In genomic region chr2:215736653-215737290, GRCh38 we compare ENCODE assay signal across 11 cellular contexts.
DNase-seq lines count a peak whose midpoint lies in the region; ATAC-seq, FAIRE-seq and TF ChIP-seq lines count a peak whose summit lies in the region.
"Had no signal": no experiment of that assay in that cellular context is flagged by ENCODE, and none has a peak within 500 bp of the region (broad histone marks: within the 10 kb centered on the region; RNA-seq: fewer than 3 reads in every experiment).

No MANE protein-coding gene starts in this region.

- H3K27me3 ChIP-seq in Caco-2 (replicated peaks; ENCODE audit: control insufficient read depth, insufficient read depth, low read length), result no peaks in the 10 kb centered on the region
- H3K27me3 ChIP-seq in Karpas-422 (ENCODE audit: low read length), result no peaks in the 10 kb centered on the region; the same call in 1 of the 2 replicates
- H3K27me3 ChIP-seq in HepG2 (ENCODE audit: control insufficient read depth in 1 of 2, insufficient read depth in 2 of 2, low read length in 2 of 2), result no peaks in the 10 kb centered on the region
- H3K27me3 ChIP-seq in dorsolateral prefrontal cortex, result no peaks in the 10 kb centered on the region

- no peak overlapping the region for H3K9ac ChIP-seq in Karpas-422 (ENCODE audit: low read length)
- H3K9ac ChIP-seq in HepG2 (ENCODE audit: insufficient read depth, low read depth, low read length), result no peak overlapping the region

- no peaks in the 10 kb centered on the region for H3K36me3 Mint-ChIP-seq in Caco-2 (ENCODE audit: insufficient read depth, unreplicated experiment)
- H3K36me3 Mint-ChIP-seq in activated T-helper 2 cell treated with anti-CD3 and anti-CD28 coated beads, Interferon-gamma antibody, Interleukin-2, Interleukin-4, amounts not matched to agents 10 μg/mL and 5 μg/mL and 100 μg/mL, durations not matched to agents 14 hours and 24 hours and 36 hours (ENCODE audit: low read depth), result no peaks in the 10 kb centered on the region

- no peak overlapping the region for H3K27ac Mint-ChIP-seq in Caco-2 (ENCODE audit: unreplicated experiment)
- H3K27ac Mint-ChIP-seq in activated T-helper 2 cell treated with anti-CD3 and anti-CD28 coated beads, Interferon-gamma antibody, Interleukin-2, Interleukin-4, amounts not matched to agents 10 μg/mL and 5 μg/mL and 100 μg/mL, durations not matched to agents 14 hours and 24 hours and 36 hours, result no peak overlapping the region

- TF ChIP-seq EP300 in HepG2 (IDR thresholded peaks at IDR 0.05; ENCODE audit: low read depth in 2 of 2, low read length in 2 of 2), result no peak
- TF ChIP-seq EP300 in HepG2 (CRISPR knock-in tag; IDR thresholded peaks at IDR 0.05; ENCODE audit: borderline replicate concordance), result no peak

- in situ Hi-C loops in HepG2 (cut with HindIII; ENCODE audit: extremely low pct_ligation_motif_present, low pct_unique_long_range_greater_than_20kb), result no loop called here

- H3K4me3 Mint-ChIP-seq in Caco-2 (ENCODE audit: unreplicated experiment), result no peak overlapping the region
- H3K4me3 Mint-ChIP-seq in activated T-helper 2 cell treated with anti-CD3 and anti-CD28 coated beads, Interferon-gamma antibody, Interleukin-2, Interleukin-4, amounts not matched to agents 10 μg/mL and 5 μg/mL and 100 μg/mL, durations not matched to agents 14 hours and 24 hours and 36 hours (ENCODE audit: low read depth), result no peak overlapping the region

- H3K4me1 Mint-ChIP-seq in Caco-2 (ENCODE audit: low read depth, unreplicated experiment), result peaks cover 7% of the 10 kb centered on the region
- H3K4me1 Mint-ChIP-seq in activated T-helper 2 cell treated with anti-CD3 and anti-CD28 coated beads, Interferon-gamma antibody, Interleukin-2, Interleukin-4, amounts not matched to agents 10 μg/mL and 5 μg/mL and 100 μg/mL, durations not matched to agents 14 hours and 24 hours and 36 hours (ENCODE audit: low read depth), result peaks cover 2% of the 10 kb centered on the region

- TF ChIP-seq CTCF in Caco-2 (IDR thresholded peaks at IDR 0.05; ENCODE audit: insufficient read depth in 1 of 2, low read depth in 1 of 2, low read length in 1 of 2, severe bottlenecking in 1 of 2, unreplicated experiment in 1 of 2) (peak; percentile 59 to 69), choroid plexus epithelial cell (conservative IDR thresholded peaks at IDR 0.05; ENCODE audit: low read depth, low read length) (peak; percentile 52), HepG2 (CRISPR knock-in tag; IDR thresholded peaks at IDR 0.05) (no peak), dorsolateral prefrontal cortex (IDR thresholded peaks at IDR 0.05 in 54 of 56, conservative IDR thresholded peaks at IDR 0.05 in 2 of 56; ENCODE audit: low read depth in 1 of 56, partially characterized antibody in 56 of 56) (no peak)

- no peak overlapping the region for H2AFZ ChIP-seq in Karpas-422 (ENCODE audit: low read length)
- H2AFZ ChIP-seq in HepG2 (ENCODE audit: low read length), result no peak overlapping the region

- POLR2A ChIA-PET in Caco-2 (lab: Charles Lee) (no interaction called here), HepG2 (lab: Yijun Ruan, JAX) (no interaction called here)

- intact Hi-C loops in Caco-2 (cut with micrococcal nuclease; ENCODE audit: unreplicated experiment) (loop anchor here (1.0 to 5.0 kb wide), 2 partner anchors 71 to 282 kb away; no protein-coding TSS in a partner anchor), HepG2 (cut with micrococcal nuclease; ENCODE audit: unreplicated experiment) (loop anchor here (5.0 kb wide), 1 partner anchor 91 kb away; no protein-coding TSS in a partner anchor), dorsolateral prefrontal cortex (cut with DNase I) (no loop called here)
- intact Hi-C loops in activated T-helper 2 cell treated with anti-CD3 and anti-CD28 coated beads, Interferon-gamma antibody, Interleukin-2, Interleukin-4, amounts not matched to agents 10 μg/mL and 5 μg/mL and 100 μg/mL, durations not matched to agents 14 hours and 24 hours and 36 hours (cut with micrococcal nuclease), result no loop called here

- peak; percentile 56; the same call in 1 of the 2 replicates for TF ChIP-seq RAD21 in HepG2 (CRISPR knock-in tag; IDR thresholded peaks at IDR 0.05)

- no peaks in the 10 kb centered on the region for H3K27me3 Mint-ChIP-seq in Caco-2 (ENCODE audit: insufficient read depth, unreplicated experiment)
- H3K27me3 Mint-ChIP-seq in activated T-helper 2 cell treated with anti-CD3 and anti-CD28 coated beads, Interferon-gamma antibody, Interleukin-2, Interleukin-4, amounts not matched to agents 10 μg/mL and 5 μg/mL and 100 μg/mL, durations not matched to agents 14 hours and 24 hours and 36 hours (ENCODE audit: low read depth), result no peaks in the 10 kb centered on the region

- H3K36me3 ChIP-seq in Caco-2 (ENCODE audit: control insufficient read depth, insufficient read depth, low read length) (no peaks in the 10 kb centered on the region; the same call in 1 of the 2 replicates), Karpas-422 (ENCODE audit: insufficient read depth, low read length) (no peaks in the 10 kb centered on the region), HepG2 (replicated peaks in 1 of 2; ENCODE audit: control insufficient read depth in 1 of 2, insufficient read depth in 2 of 2, low read length in 2 of 2) (no peaks in the 10 kb centered on the region)

- H3K9me2 ChIP-seq in Karpas-422 (replicated peaks; ENCODE audit: insufficient read depth, low read length), result no peaks in the 10 kb centered on the region

- WGBS in HepG2 (ENCODE audit: low lambda C conversion rate), result 92% methylated on average over 4 of the region's 4 CpGs

- no peak overlapping the region for H3K4me3 ChIP-seq in Caco-2 (ENCODE audit: low read depth, low read length)
- H3K4me3 ChIP-seq in Karpas-422 (ENCODE audit: low read length), result no peak overlapping the region
- H3K4me3 ChIP-seq in choroid plexus epithelial cell (ENCODE audit: low read depth, low read length), result no peak overlapping the region
- no peak overlapping the region for H3K4me3 ChIP-seq in HepG2 (replicated peaks in 1 of 3; ENCODE audit: insufficient read depth in 1 of 3, low read depth in 2 of 3, low read length in 3 of 3)
- H3K4me3 ChIP-seq in dorsolateral prefrontal cortex, result no peak overlapping the region

- no peak overlapping the region for H3K4me2 ChIP-seq in Karpas-422 (ENCODE audit: low read depth, low read length, poor library complexity, severe bottlenecking)
- no peak overlapping the region for H3K4me2 ChIP-seq in HepG2 (ENCODE audit: low read depth, low read length)

- peak; percentile 57 to 62 for DNase-seq in Caco-2
- DNase-seq in Karpas-422, result peak; percentile 46
- peak; percentile 75 for DNase-seq in choroid plexus epithelial cell (ENCODE audit: low read depth)
- DNase-seq in HepG2 (ENCODE audit: low spot score), result peak; percentile 69
- no peak for DNase-seq in activated T-helper 2 cell treated with anti-CD3 and anti-CD28 coated beads, Interferon-gamma antibody, Interleukin-2, Interleukin-4, amounts not matched to agents 10 μg/mL and 5 μg/mL and 100 μg/mL, durations not matched to agents 14 hours and 24 hours and 36 hours (ENCODE audit: low spot score)
- no peak for DNase-seq in epidermal melanocyte (ENCODE audit: insufficient read length, low spot score)
- DNase-seq in MV-4-11 (lab: John Stamatoyannopoulos, UW), result no peak
- DNase-seq in dorsolateral prefrontal cortex, result no peak
- DNase-seq: activated effector memory CD4-positive, alpha-beta T cell treated with anti-CD3 and anti-CD28 coated beads, Interleukin-2, amount 50 U/mL, for 16 hours; stimulated activated CD4-positive, alpha-beta T cell treated with anti-CD3 and anti-CD28 coated beads, Interleukin-4, amount 100 ng/mL, for 24 hours had no signal

- no peaks in the 10 kb centered on the region; the same call in 1 of the 2 replicates for H3K9me3 ChIP-seq in Caco-2
- no peaks in the 10 kb centered on the region for H3K9me3 ChIP-seq in Karpas-422 (ENCODE audit: low read length)
- H3K9me3 ChIP-seq in HepG2 (ENCODE audit: low read length), result no peaks in the 10 kb centered on the region; the same call in 1 of the 2 replicates

- H3K79me2 ChIP-seq in Karpas-422 (ENCODE audit: low read length), result no peaks in the 10 kb centered on the region
- no peaks in the 10 kb centered on the region for H3K79me2 ChIP-seq in HepG2 (ENCODE audit: insufficient read depth, low read length)

- BruUV-seq in Caco-2 (replicated peaks; lab: Mats Ljungman, UMichigan) (no TSS peak), HepG2 (replicated peaks; lab: Mats Ljungman, UMichigan) (no TSS peak)

- CTCF ChIA-PET in Caco-2 (lab: Charles Lee), result no interaction called here
- CTCF ChIA-PET in HepG2 (lab: Yijun Ruan, JAX; ENCODE audit: low intra/inter-chr PET ratio, low total read pairs), result no interaction called here

- TF ChIP-seq POLR2A in HepG2 (IDR thresholded peaks at IDR 0.05; ENCODE audit: insufficient read depth in 1 of 2, low read depth in 2 of 2, low read length in 2 of 2), result no peak

- peak; percentile 97 for ATAC-seq in HepG2

- H3K27ac ChIP-seq in Karpas-422 (ENCODE audit: low read length) (no peak overlapping the region), HepG2 (ENCODE audit: extremely low read length, insufficient read depth, low read length) (no peak overlapping the region), dorsolateral prefrontal cortex (no peak overlapping the region)

- H3K9me3 Mint-ChIP-seq in Caco-2 (ENCODE audit: unreplicated experiment), result peaks cover 17% of the 10 kb centered on the region
- peaks cover 12% of the 10 kb centered on the region for H3K9me3 Mint-ChIP-seq in activated T-helper 2 cell treated with anti-CD3 and anti-CD28 coated beads, Interferon-gamma antibody, Interleukin-2, Interleukin-4, amounts not matched to agents 10 μg/mL and 5 μg/mL and 100 μg/mL, durations not matched to agents 14 hours and 24 hours and 36 hours

- H3K4me1 ChIP-seq in Caco-2, result peaks cover 4% of the 10 kb centered on the region; the same call in 1 of the 2 replicates
- no peaks in the 10 kb centered on the region for H3K4me1 ChIP-seq in Karpas-422 (ENCODE audit: low read length)
- peaks cover 9% of the 10 kb centered on the region; the same call in 1 of the 2 replicates for H3K4me1 ChIP-seq in HepG2 (ENCODE audit: insufficient read depth, low read length)

- FAIRE-seq in HepG2 (lab: Jason Lieb, UNC), result no peak
- FAIRE-seq: urothelium cell line had no signal

- H4K20me1 ChIP-seq in Karpas-422 (ENCODE audit: insufficient read depth, low read depth, low read length), result no peaks in the 10 kb centered on the region
- no peaks in the 10 kb centered on the region for H4K20me1 ChIP-seq in HepG2 (ENCODE audit: insufficient read depth, low read length)

TF ChIP-seq in HepG2, 621 proteins besides CTCF, POLR2A, EP300 and RAD21 (continues in another document):
- TF ChIP-seq HNRNPH1 (optimal IDR thresholded peaks at IDR 0.05; ENCODE audit: low read depth, low read length) (no peak), SMC3 (IDR thresholded peaks at IDR 0.05; ENCODE audit: low read length) (peak; percentile 47; the same call in 1 of the 2 replicates)

Comparison
In these comparisons a context has a peak if more than half of its experiments do, and no peak if none do; other contexts are left out.
1. DNase-seq: peak in Caco-2 (2 of 2), Karpas-422 (single experiment), choroid plexus epithelial cell (single experiment) and HepG2 (single experiment); none in activated T-helper 2 cell treated with anti-CD3 and anti-CD28 coated beads, Interferon-gamma antibody, Interleukin-2, Interleukin-4, amounts not matched to agents 10 μg/mL and 5 μg/mL and 100 μg/mL, durations not matched to agents 14 hours and 24 hours and 36 hours (single experiment), epidermal melanocyte (single experiment), MV-4-11 (single experiment) and dorsolateral prefrontal cortex (0 of 10).
2. CTCF ChIP-seq: peak in Caco-2 (2 of 2) and choroid plexus epithelial cell (single experiment); none in HepG2 (single experiment) and dorsolateral prefrontal cortex (0 of 56).
3. intact Hi-C loops: an anchor here in Caco-2 (1.0 to 5.0 kb wide) and HepG2 (5.0 kb wide); none called in activated T-helper 2 cell treated with anti-CD3 and anti-CD28 coated beads, Interferon-gamma antibody, Interleukin-2, Interleukin-4, amounts not matched to agents 10 μg/mL and 5 μg/mL and 100 μg/mL, durations not matched to agents 14 hours and 24 hours and 36 hours and dorsolateral prefrontal cortex.